ENCODE assay signal across 1 cellular context in genomic region chr2:42459296-42459695, GRCh38.
TF ChIP-seq lines count a peak whose summit lies in the region.

No MANE protein-coding gene starts in this region.

TF ChIP-seq in HepG2, 621 proteins besides CTCF, POLR2A, EP300 and RAD21 (continued from another document):
- TF ChIP-seq, protein P1, sequence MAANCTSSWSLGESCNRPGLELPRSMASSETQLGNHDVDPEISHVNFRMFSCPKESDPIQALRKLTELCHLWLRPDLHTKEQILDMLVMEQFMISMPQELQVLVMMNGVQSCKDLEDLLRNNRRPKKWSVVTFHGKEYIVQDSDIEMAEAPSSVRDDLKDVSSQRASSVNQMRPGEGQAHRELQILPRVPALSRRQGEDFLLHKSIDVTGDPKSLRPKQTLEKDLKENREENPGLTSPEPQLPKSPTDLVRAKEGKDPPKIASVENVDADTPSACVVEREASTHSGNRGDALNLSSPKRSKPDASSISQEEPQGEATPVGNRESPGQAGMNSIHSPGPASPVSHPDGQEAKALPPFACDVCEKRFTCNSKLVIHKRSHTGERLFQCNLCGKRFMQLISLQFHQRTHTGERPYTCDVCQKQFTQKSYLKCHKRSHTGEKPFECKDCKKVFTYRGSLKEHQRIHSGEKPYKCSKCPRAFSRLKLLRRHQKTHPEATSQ (CRISPR knock-in tag; IDR thresholded peaks at IDR 0.05; ENCODE audit: borderline replicate concordance), result no peak
- TF ChIP-seq CEBPB (IDR thresholded peaks at IDR 0.05; ENCODE audit: borderline replicate concordance, low read depth, low read length) (peak; percentile 86), ATF7 (IDR thresholded peaks at IDR 0.05) (peak; percentile 57), ATF7 (CRISPR knock-in tag; IDR thresholded peaks at IDR 0.05) (no peak), ZNF333 (CRISPR knock-in tag; IDR thresholded peaks at IDR 0.05; ENCODE audit: borderline replicate concordance) (no peak), CREB1 (IDR thresholded peaks at IDR 0.05) (no peak), CREB1 (CRISPR knock-in tag; IDR thresholded peaks at IDR 0.05) (no peak), ZFP41 (CRISPR knock-in tag; IDR thresholded peaks at IDR 0.05; ENCODE audit: borderline replicate concordance) (no peak), HNRNPUL1 (IDR thresholded peaks at IDR 0.05; ENCODE audit: low read depth, low read length) (no peak), HHEX (CRISPR knock-in tag; IDR thresholded peaks at IDR 0.05) (no peak), RAD51 (IDR thresholded peaks at IDR 0.05; ENCODE audit: borderline replicate concordance) (no peak), NR1H2 (CRISPR knock-in tag; IDR thresholded peaks at IDR 0.05; ENCODE audit: borderline replicate concordance, low read depth) (no peak), PTBP1 (IDR thresholded peaks at IDR 0.05; ENCODE audit: low read depth, low read length, poor library complexity, severe bottlenecking) (no peak)
